In the genomic region with DNA sequence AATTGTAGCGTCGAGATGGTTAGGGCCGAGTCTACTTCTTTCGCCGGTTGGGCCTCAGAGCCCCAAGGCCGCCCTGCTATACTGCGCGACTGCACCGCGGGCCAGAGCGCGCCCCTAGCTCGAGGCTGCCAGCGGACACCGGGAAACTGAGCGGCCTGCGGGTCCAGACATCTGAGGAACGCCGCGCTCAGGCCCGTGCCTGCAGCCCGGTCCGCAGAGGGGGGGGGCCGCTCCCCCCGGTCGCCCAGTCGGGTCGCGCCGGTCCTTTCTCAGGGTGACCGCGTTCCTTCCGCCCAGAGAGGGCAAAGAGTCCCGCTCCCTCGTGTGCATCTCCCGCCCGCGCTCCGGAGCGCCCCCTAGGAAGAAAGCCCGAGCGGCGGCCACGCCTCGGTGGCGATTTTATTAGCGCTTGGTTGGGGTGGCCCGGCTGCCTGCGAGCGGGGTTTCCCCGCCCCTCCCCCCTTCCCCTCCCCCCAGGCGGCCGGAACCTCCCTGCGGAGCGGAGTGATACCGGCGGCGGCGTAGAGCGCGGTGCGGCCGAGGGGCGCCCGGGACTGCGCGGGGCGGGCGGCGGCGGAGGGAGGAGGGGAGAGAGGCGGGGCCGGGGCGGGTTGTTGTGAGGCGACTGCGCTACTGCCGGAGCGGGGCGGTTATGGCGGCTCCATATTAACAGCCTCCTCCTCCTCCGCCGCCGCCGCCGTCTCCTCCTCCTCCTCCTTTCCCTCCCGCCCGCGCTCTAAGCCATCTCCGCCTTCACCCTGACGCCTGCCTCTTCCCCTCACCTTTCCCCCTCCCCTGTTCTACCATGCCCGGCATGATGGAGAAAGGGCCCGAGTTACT, we compare ENCODE assay signal across 7 cellular contexts. TPM values are rescaled to one million over a fixed set of nuclear protein-coding genes. Genes with fewer than 3 reads are reported as not detected.
DNase-seq lines count a peak whose midpoint lies in the region; ATAC-seq lines count a peak whose summit lies in the region.

A gene (plus strand): TSS at position 611 of the 840 bp plus-strand sequence. CDS start 195 bp downstream, at position 806.

- intact Hi-C loops in sciatic nerve (cut with DNase I) = no loop called here

- peak; percentile 64 for ATAC-seq in GM18511 (IDR thresholded peaks at IDR 0.05; ENCODE audit: unreplicated experiment)
- peak; percentile 53 for ATAC-seq in HG02981 (IDR thresholded peaks at IDR 0.05; ENCODE audit: unreplicated experiment)
- peak; percentile 95 for ATAC-seq in sciatic nerve

- DNase-seq in NCI-H2081 (lab: John Stamatoyannopoulos, UW) = peak; percentile 95 to 97
- DNase-seq in T1000 (lab: John Stamatoyannopoulos, UW) = peak; percentile 90
- DNase-seq in astrocyte of the hippocampus (ENCODE audit: low read depth, low spot score) = peak; percentile 96
- peak; percentile 90 to 92 for DNase-seq in hippocampal formation (lab: John Stamatoyannopoulos, UW)
- peak; percentile 97 for DNase-seq in sciatic nerve (ENCODE audit: low spot score)

RNA-seq across cellular contexts. Expression of the gene that starts here (rescaled TPM):
- total RNA-seq in sciatic nerve = 86.3 TPM

Comparison
In these comparisons a context has a peak if more than half of its experiments do, and no peak if none do; other contexts are left out.
1. Peak in every context shown above with its lines: DNase-seq and ATAC-seq.